15 cellular contexts compared by ENCODE assay signal in the genomic region with DNA sequence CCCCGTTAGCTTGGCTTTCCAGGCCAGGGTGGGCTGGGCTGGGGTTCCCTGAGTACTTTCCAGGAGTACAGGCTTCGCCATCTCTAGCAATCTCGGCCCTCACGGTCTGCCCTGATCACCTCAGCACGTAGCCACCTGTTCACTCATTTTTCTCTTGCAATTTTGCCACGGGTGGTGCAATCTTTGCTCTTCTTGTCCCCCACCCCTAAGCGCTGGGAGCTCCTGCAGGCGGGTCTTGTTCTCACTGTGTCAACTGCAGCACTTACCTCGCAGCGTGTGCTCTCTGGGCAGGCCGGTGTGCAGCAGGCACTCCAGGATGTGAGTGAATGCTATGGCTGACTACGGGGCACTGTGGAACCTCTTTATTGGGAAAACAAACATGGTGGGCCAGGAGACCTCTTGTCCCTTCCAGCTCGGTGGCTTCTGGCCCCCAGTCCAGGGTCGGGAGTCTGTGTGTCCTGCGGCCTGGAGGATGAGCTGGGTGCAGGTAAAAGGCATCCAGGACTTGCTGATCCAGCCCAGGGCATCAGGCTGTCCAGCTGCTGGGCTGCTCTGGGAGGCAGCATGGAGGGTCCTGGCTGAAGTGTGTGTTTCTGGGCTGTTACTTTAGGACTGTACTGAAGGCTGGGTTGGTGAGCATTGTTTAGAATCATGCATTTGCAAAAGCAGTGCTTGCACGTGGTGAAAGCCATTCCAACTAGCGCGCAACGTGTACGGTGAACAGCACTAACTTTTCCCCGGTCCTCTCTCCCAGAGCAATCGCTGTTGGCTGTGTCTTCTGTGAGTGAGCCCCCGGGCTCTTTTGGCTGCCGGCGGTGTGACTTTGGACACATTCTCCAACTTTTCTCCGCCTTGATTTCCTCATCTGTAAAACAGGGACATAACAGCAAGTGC. TPM values are rescaled to one million over a fixed set of nuclear protein-coding genes. Genes with fewer than 3 reads are reported as not detected.
DNase-seq lines count a peak whose midpoint lies in the region; ATAC-seq and TF ChIP-seq lines count a peak whose summit lies in the region.
"Had no signal": no experiment of that assay in that cellular context is flagged by ENCODE, and none has a peak within 500 bp of the region (broad histone marks: within the 10 kb centered on the region; RNA-seq: fewer than 3 reads in every experiment).

No MANE protein-coding gene starts in this region.

- H3K36me3 Mint-ChIP-seq in naive thymus-derived CD4-positive, alpha-beta T cell, result no peaks in the 10 kb centered on the region
- no peaks in the 10 kb centered on the region for H3K36me3 Mint-ChIP-seq in T-helper 17 cell (ENCODE audit: low read depth)
- H3K36me3 Mint-ChIP-seq: memory B cell had no signal

- CTCF ChIA-PET in naive thymus-derived CD4-positive, alpha-beta T cell (lab: Charles Lee), result no interaction called here

- intact Hi-C loops in Right ventricle myocardium superior (cut with DNase I) (no loop called here), heart left ventricle (cut with DNase I) (loop anchor here in 1 of 10 donors (5.0 kb wide), 1 partner anchor 39 kb away; no protein-coding TSS in a partner anchor), aorta (cut with DNase I) (loop anchor here (5.0 to 10.0 kb wide), 3 partner anchors 34 to 594 kb away; partner anchors contain the start of genes DDX51 (in 1 of the 2), NOC4L (in 1 of the 2) and PUS1 (in 1 of the 2))
- intact Hi-C loops in naive thymus-derived CD4-positive, alpha-beta T cell (cut with micrococcal nuclease), result loop anchor here (10.0 kb wide), 4 partner anchors 178 to 1018 kb away; partner anchors contain the start of genes RAN (in 2 of the 2) and SFSWAP (in 1 of the 2)

- H3K4me1 Mint-ChIP-seq in naive thymus-derived CD4-positive, alpha-beta T cell, result peaks cover 10 to 24% (median 20%) of the 10 kb centered on the region in 7 donors
- H3K4me1 Mint-ChIP-seq in T-helper 17 cell, result peaks cover 19% of the 10 kb centered on the region

- H3K27me3 Mint-ChIP-seq in naive thymus-derived CD4-positive, alpha-beta T cell, result no peaks in the 10 kb centered on the region
- no peaks in the 10 kb centered on the region for H3K27me3 Mint-ChIP-seq in T-helper 17 cell

- H3K9me3 Mint-ChIP-seq in naive thymus-derived CD4-positive, alpha-beta T cell, result peaks cover 0 to 4% (median 0%) of the 10 kb centered on the region in 11 donors
- H3K9me3 Mint-ChIP-seq: memory B cell had no signal

- whole genome bisulfite sequencing in heart left ventricle, 4 donors, result 82 to 83% (median 82%) methylated on average over 17 to 26 of the region's 26 CpGs
- WGBS in aorta, 2 donors, result 76 to 82% methylated on average over 26 of the region's 26 CpGs

- H3K27me3 ChIP-seq in heart left ventricle, result no peaks in the 10 kb centered on the region
- H3K27me3 ChIP-seq in naive thymus-derived CD4-positive, alpha-beta T cell (ENCODE audit: control insufficient read depth in 2 of 2, insufficient read depth in 2 of 2, low read length in 2 of 2), result no peaks in the 10 kb centered on the region
- no peaks in the 10 kb centered on the region for H3K27me3 ChIP-seq in aorta (ENCODE audit: control insufficient read depth in 1 of 2, insufficient read depth in 2 of 2, low read length in 1 of 2)
- H3K27me3 ChIP-seq: uterus had no signal

- H3K4me3 ChIP-seq in heart left ventricle, result no peak overlapping the region
- no peak overlapping the region for H3K4me3 ChIP-seq in naive thymus-derived CD4-positive, alpha-beta T cell (ENCODE audit: low read length)
- H3K4me3 ChIP-seq in aorta (ENCODE audit: low read length in 2 of 2), result no peak overlapping the region
- H3K4me3 ChIP-seq: GM12878 had no signal

- ATAC-seq in Right ventricle myocardium superior (ENCODE audit: poor library complexity) (no peak), heart left ventricle (no peak), aorta (ENCODE audit: low FRiP score) (no peak), T-helper 17 cell (no peak)
- ATAC-seq in naive thymus-derived CD4-positive, alpha-beta T cell, result no peak
- ATAC-seq: esophagus mucosa, GM12878 had no signal

- POLR2A ChIA-PET in naive thymus-derived CD4-positive, alpha-beta T cell (lab: Charles Lee), result interaction anchor here (0.8 kb wide), 1 partner anchor 67 kb away, joined by 4 read pairs; no protein-coding TSS in a partner anchor

- H3K4me3 Mint-ChIP-seq in naive thymus-derived CD4-positive, alpha-beta T cell, result peak overlapping the region in 7 of 10 donors; percentile 51 to 93 (median 67)
- no peak overlapping the region for H3K4me3 Mint-ChIP-seq in T-helper 17 cell
- H3K4me3 Mint-ChIP-seq: memory B cell had no signal

- DNase-seq in Right ventricle myocardium superior, result peak; percentile 37
- no peak for DNase-seq in heart left ventricle
- DNase-seq in naive thymus-derived CD4-positive, alpha-beta T cell, result peak in 1 of 9 donors; percentile 22
- peak; percentile 44 to 73 for DNase-seq in aorta
- no peak for DNase-seq in T-helper 17 cell
- DNase-seq in NCI-H2029 treated with DMSO at 0.1 percent for 48 hours (lab: John Stamatoyannopoulos, UW), result no peak
- no peak for DNase-seq in NCI-H2107 treated with DMSO at 0.1 percent for 48 hours (lab: John Stamatoyannopoulos, UW; ENCODE audit: unreplicated experiment)
- DNase-seq: activated CD4-positive, alpha-beta T cell treated with anti-CD3 and anti-CD28 coated beads, Interleukin-2, amount 50 U/mL, for 4 hours; GOT3; NCI-H2107 had no signal

- H3K9me3 ChIP-seq in heart left ventricle (no peaks in the 10 kb centered on the region), aorta (ENCODE audit: control insufficient read depth, low read length) (no peaks in the 10 kb centered on the region), T-helper 17 cell (ENCODE audit: control insufficient read depth, low read length, poor library complexity, severe bottlenecking) (no peaks in the 10 kb centered on the region)
- H3K9me3 ChIP-seq in naive thymus-derived CD4-positive, alpha-beta T cell (ENCODE audit: control insufficient read depth in 2 of 3, low read length in 3 of 3), result no peaks in the 10 kb centered on the region
- H3K9me3 ChIP-seq: uterus had no signal

- TF ChIP-seq POLR2A in heart left ventricle (IDR thresholded peaks at IDR 0.05), result no peak

- TF ChIP-seq CTCF in heart left ventricle (IDR thresholded peaks at IDR 0.05), result no peak

- H3K4me1 ChIP-seq in heart left ventricle (peaks cover 0 to 31% (median 20%) of the 10 kb centered on the region in 12 donors), aorta (ENCODE audit: control insufficient read depth in 1 of 2, insufficient read depth in 2 of 2, low read length in 2 of 2) (no peaks in the 10 kb centered on the region)
- H3K4me1 ChIP-seq in naive thymus-derived CD4-positive, alpha-beta T cell (ENCODE audit: control insufficient read depth in 2 of 2, insufficient read depth in 2 of 2, low read length in 2 of 2), result peaks cover 0 to 12% of the 10 kb centered on the region in 2 donors

- H3K36me3 ChIP-seq in heart left ventricle (peaks cover 0 to 13% (median 0%) of the 10 kb centered on the region in 9 donors), aorta (ENCODE audit: control insufficient read depth in 1 of 2, insufficient read depth in 2 of 2, low read length in 1 of 2) (no peaks in the 10 kb centered on the region)
- no peaks in the 10 kb centered on the region for H3K36me3 ChIP-seq in naive thymus-derived CD4-positive, alpha-beta T cell (ENCODE audit: control insufficient read depth in 2 of 3, insufficient read depth in 3 of 3, low read length in 3 of 3)
- H3K36me3 ChIP-seq: uterus had no signal

- peak overlapping the region in 1 of 12 donors; percentile 99 for H3K27ac ChIP-seq in heart left ventricle
- peak overlapping the region; percentile 55 for H3K27ac ChIP-seq in angular gyrus (ENCODE audit: low read depth, low read length)
- no peak overlapping the region for H3K27ac ChIP-seq in naive thymus-derived CD4-positive, alpha-beta T cell (ENCODE audit: low read depth, low read length)
- peak overlapping the region in 1 of 2 donors; percentile 29 for H3K27ac ChIP-seq in aorta (ENCODE audit: low read depth in 1 of 2, low read length in 2 of 2)

- H3K27ac Mint-ChIP-seq in naive thymus-derived CD4-positive, alpha-beta T cell, result peak overlapping the region in 5 of 9 donors; percentile 25 to 74 (median 61)
- H3K27ac Mint-ChIP-seq in T-helper 17 cell, result no peak overlapping the region
- H3K27ac Mint-ChIP-seq: memory B cell had no signal

RNA-seq across cellular contexts. Expression of gene ULK1, which starts 1.5 kb away (rescaled TPM):
- total RNA-seq in Right ventricle myocardium superior (49.8 TPM), heart left ventricle (10 to 100 TPM; 21.9 to 56.0 (median 42.4) TPM), aorta (10 to 100 TPM; 39.9 to 56.5 TPM), T-helper 17 cell (10 to 100 TPM; 91.9 to 97.2 TPM)
- polyA plus RNA-seq in heart left ventricle (10 to 100 TPM; 23.0 to 24.7 TPM), aorta (10 to 100 TPM in 1 of 2 donors, 1 to 10 TPM in 1; 6.6 to 43.6 TPM)
- 100 to 1,000 TPM in 1 of 5 experiments, 10 to 100 TPM in 4; 33.9 to 109 (median 43.8) TPM for total RNA-seq in naive thymus-derived CD4-positive, alpha-beta T cell
- 1 to 10 TPM in 1 of 2 donors, under 1 TPM in 1; 0.28 to 1.6 TPM for polyA plus RNA-seq in naive thymus-derived CD4-positive, alpha-beta T cell

RNA-seq across cellular contexts. Expression of gene PUS1, which starts 36.1 kb away (rescaled TPM):
- total RNA-seq in Right ventricle myocardium superior (5.8 TPM), heart left ventricle (10 to 100 TPM in 2 of 9 donors, 1 to 10 TPM in 7; 6.1 to 10.7 (median 8.1) TPM), aorta (10 to 100 TPM; 17.7 to 20.0 TPM), T-helper 17 cell (10 to 100 TPM; 23.6 TPM)
- polyA plus RNA-seq in heart left ventricle (10 to 100 TPM in 1 of 2 donors, 1 to 10 TPM in 1; 8.8 to 13.5 TPM), aorta (10 to 100 TPM in 1 of 2 donors, 1 to 10 TPM in 1; 6.5 to 20.2 TPM)
- 10 to 100 TPM; 23.4 to 54.9 (median 49.2) TPM for total RNA-seq in naive thymus-derived CD4-positive, alpha-beta T cell
- polyA plus RNA-seq in naive thymus-derived CD4-positive, alpha-beta T cell, result 10 to 100 TPM; 15.0 to 37.1 TPM

RNA-seq across cellular contexts. Expression of gene EP400, which starts 56.8 kb away (rescaled TPM):
- total RNA-seq in Right ventricle myocardium superior (12.3 TPM), heart left ventricle (10 to 100 TPM; 10.3 to 27.8 (median 18.3) TPM), aorta (10 to 100 TPM; 39.9 to 52.9 TPM), T-helper 17 cell (10 to 100 TPM; 67.4 to 79.0 TPM)
- polyA plus RNA-seq in heart left ventricle (10 to 100 TPM in 1 of 2 donors, 1 to 10 TPM in 1; 9.8 to 10.5 TPM), aorta (10 to 100 TPM in 1 of 2 donors, 1 to 10 TPM in 1; 2.8 to 16.2 TPM)
- 10 to 100 TPM; 62.2 to 86.8 (median 82.6) TPM for total RNA-seq in naive thymus-derived CD4-positive, alpha-beta T cell
- 1 to 10 TPM; 2.8 to 6.0 TPM for polyA plus RNA-seq in naive thymus-derived CD4-positive, alpha-beta T cell

Comparison
In these comparisons a context has a peak if more than half of its experiments do, and no peak if none do; other contexts are left out.
1. DNase-seq: peak in Right ventricle myocardium superior (single experiment) and aorta (2 of 2); none in heart left ventricle (0 of 5), T-helper 17 cell (0 of 3), NCI-H2029 treated with DMSO at 0.1 percent for 48 hours (single experiment) and NCI-H2107 treated with DMSO at 0.1 percent for 48 hours (single experiment).